ENCODE assay signal across 8 cellular contexts in genomic region chr9:708182-708555, GRCh38.
A peak's percentile ranks its signal among the peaks of the same experiment; 100 is the strongest.
DNase-seq lines count a peak whose midpoint lies in the region; ATAC-seq and TF ChIP-seq lines count a peak whose summit lies in the region.

No MANE protein-coding gene starts in this region.

- no peak overlapping the region for H4K8ac ChIP-seq in mesenchymal stem cell (ENCODE audit: low read length)

- DNase-seq in cardiac muscle cell (ENCODE audit: low read depth in 1 of 2, low spot score in 1 of 2) (peak in 1 of 2 donors; percentile 28), Right ventricle myocardium inferior (ENCODE audit: missing footprints) (no peak), cerebellum (ENCODE audit: low spot score) (peak; percentile 36), mesenchymal stem cell (peak; percentile 45), upper lobe of right lung (no peak), D341Med (ENCODE audit: low spot score) (no peak)
- no peak for DNase-seq in effector CD8-positive, alpha-beta T cell (lab: John Stamatoyannopoulos, UW)

- H2AFZ ChIP-seq in mesenchymal stem cell (ENCODE audit: low read depth, low read length): no peak overlapping the region

- H3K14ac ChIP-seq in mesenchymal stem cell (ENCODE audit: low read length in 2 of 2): no peak overlapping the region

- H3K36me3 ChIP-seq in cardiac muscle cell (no peaks in the 10 kb centered on the region), mesenchymal stem cell (ENCODE audit: control insufficient read depth in 1 of 2, insufficient read depth in 2 of 2, low read depth in 1 of 2, low read length in 2 of 2) (peaks cover 24 to 30% of the 10 kb centered on the region in 2 experiments), upper lobe of right lung (peaks cover 23% of the 10 kb centered on the region)

- H2BK15ac ChIP-seq in mesenchymal stem cell (ENCODE audit: low read depth, poor library complexity, severe bottlenecking): no peak overlapping the region

- intact Hi-C loops in Right ventricle myocardium inferior (cut with DNase I): no loop called here
- intact Hi-C loops in upper lobe of right lung (cut with DNase I): no loop called here

- H3K18ac ChIP-seq in mesenchymal stem cell (ENCODE audit: low read depth in 1 of 2, low read length in 2 of 2): no peak overlapping the region

- H3K27me3 ChIP-seq in cardiac muscle cell (no peaks in the 10 kb centered on the region), mesenchymal stem cell (ENCODE audit: control insufficient read depth in 1 of 2, insufficient read depth in 1 of 2, low read length in 2 of 2) (no peaks in the 10 kb centered on the region), upper lobe of right lung (no peaks in the 10 kb centered on the region)

- H3K79me1 ChIP-seq in mesenchymal stem cell (replicated peaks; ENCODE audit: low read length, poor library complexity, severe bottlenecking): peaks cover 22% of the 10 kb centered on the region

- ATAC-seq in Right ventricle myocardium inferior: no peak
- ATAC-seq in upper lobe of right lung: no peak
- ATAC-seq in HG03571 (IDR thresholded peaks at IDR 0.05; ENCODE audit: unreplicated experiment): no peak

- 29% methylated on average over 4 of the region's 7 CpGs for WGBS in mesenchymal stem cell

- no peaks in the 10 kb centered on the region for H3K9me3 ChIP-seq in cardiac muscle cell (ENCODE audit: low read depth)
- H3K9me3 ChIP-seq in mesenchymal stem cell (ENCODE audit: control insufficient read depth, low read length): no peaks in the 10 kb centered on the region
- H3K9me3 ChIP-seq in upper lobe of right lung: no peaks in the 10 kb centered on the region

- no peak overlapping the region for H3K4ac ChIP-seq in mesenchymal stem cell (ENCODE audit: low read depth in 1 of 2, low read length in 2 of 2)

- H3K4me2 ChIP-seq in mesenchymal stem cell (ENCODE audit: low read length, poor library complexity, severe bottlenecking): peak overlapping the region; percentile 51

- no peak overlapping the region for H3K23ac ChIP-seq in mesenchymal stem cell (ENCODE audit: low read length in 2 of 2)

- no peak overlapping the region for H4K91ac ChIP-seq in mesenchymal stem cell (ENCODE audit: low read length)

- H3K9ac ChIP-seq in mesenchymal stem cell (ENCODE audit: low read length): peak overlapping the region; percentile 80

- H2AK5ac ChIP-seq in mesenchymal stem cell (ENCODE audit: low read length, severe bottlenecking): no peak overlapping the region

- peak overlapping the region; percentile 68 for H3K27ac ChIP-seq in cardiac muscle cell
- H3K27ac ChIP-seq in mesenchymal stem cell (ENCODE audit: low read length, poor library complexity, severe bottlenecking): peak overlapping the region; percentile 71
- no peak overlapping the region for H3K27ac ChIP-seq in upper lobe of right lung

- no peak overlapping the region for H2BK5ac ChIP-seq in mesenchymal stem cell (ENCODE audit: low read depth, low read length, poor library complexity, severe bottlenecking)

- no peak for TF ChIP-seq CTCF in cardiac muscle cell (IDR thresholded peaks at IDR 0.05; ENCODE audit: low read depth, low read length)
- no peak for TF ChIP-seq CTCF in upper lobe of right lung (IDR thresholded peaks at IDR 0.05)

- H3K4me1 ChIP-seq in cardiac muscle cell (ENCODE audit: low read depth) (peaks cover 21% of the 10 kb centered on the region), mesenchymal stem cell (ENCODE audit: control insufficient read depth, insufficient read depth, low read depth, low read length) (peaks cover 2% of the 10 kb centered on the region), upper lobe of right lung (peaks cover 21% of the 10 kb centered on the region)

- H2BK12ac ChIP-seq in mesenchymal stem cell (ENCODE audit: low read length in 2 of 2): no peak overlapping the region

- no peak overlapping the region for H3K4me3 ChIP-seq in cardiac muscle cell
- peak overlapping the region in 1 of 2 experiments; percentile 67 for H3K4me3 ChIP-seq in mesenchymal stem cell (ENCODE audit: insufficient read depth in 1 of 2, low read depth in 1 of 2, low read length in 2 of 2)
- peak overlapping the region; percentile 0 for H3K4me3 ChIP-seq in upper lobe of right lung

- H2BK120ac ChIP-seq in mesenchymal stem cell (ENCODE audit: low read depth, low read length): no peak overlapping the region

Comparison
In these comparisons a context has a peak if more than half of its experiments do, and no peak if none do; other contexts are left out.
1. DNase-seq: peak in cerebellum (single experiment) and mesenchymal stem cell (single experiment); none in Right ventricle myocardium inferior (single experiment), upper lobe of right lung (single experiment), D341Med (single experiment) and effector CD8-positive, alpha-beta T cell (single experiment).